Comparison of ENCODE assay signal across 35 cellular contexts in genomic region chr11:132196928-132197327, GRCh38.
DNase-seq lines count a peak whose midpoint lies in the region; ATAC-seq, FAIRE-seq and TF ChIP-seq lines count a peak whose summit lies in the region.
"Had no signal": no experiment of that assay in that cellular context is flagged by ENCODE, and none has a peak within 500 bp of the region (broad histone marks: within the 10 kb centered on the region; RNA-seq: fewer than 3 reads in every experiment).

No MANE protein-coding gene starts in this region.

- H3K36me3 ChIP-seq in HepG2 (replicated peaks in 1 of 2; ENCODE audit: control insufficient read depth in 1 of 2, insufficient read depth in 2 of 2, low read length in 2 of 2) (no peaks in the 10 kb centered on the region), right lobe of liver (no peaks in the 10 kb centered on the region), K562 (ENCODE audit: control insufficient read depth, insufficient read depth, low read length) (no peaks in the 10 kb centered on the region), neural progenitor cell (no peaks in the 10 kb centered on the region)
- H3K36me3 ChIP-seq: BE2C; BLaER1; BLaER1 treated with 17β-estradiol and CSF1 and Interleukin-3, amounts not matched to agents 10 nM and 100 nM had no signal

- no TSS peak for BruUV-seq in HepG2 (replicated peaks; lab: Mats Ljungman, UMichigan)
- no TSS peak for BruUV-seq in K562 (replicated peaks; lab: Mats Ljungman, UMichigan)

- H3K27me3 ChIP-seq in HepG2 (ENCODE audit: control insufficient read depth in 1 of 2, insufficient read depth in 2 of 2, low read length in 2 of 2) (no peaks in the 10 kb centered on the region), right lobe of liver (no peaks in the 10 kb centered on the region), K562 (ENCODE audit: control insufficient read depth in 2 of 2, insufficient read depth in 2 of 2, low read length in 2 of 2) (no peaks in the 10 kb centered on the region), neural progenitor cell (no peaks in the 10 kb centered on the region)
- H3K27me3 ChIP-seq: BE2C; BLaER1; BLaER1 treated with 17β-estradiol and CSF1 and Interleukin-3, amounts not matched to agents 10 nM and 100 nM had no signal

- H3K79me2 ChIP-seq in HepG2 (ENCODE audit: insufficient read depth, low read length) (no peaks in the 10 kb centered on the region), K562 (ENCODE audit: control insufficient read depth, insufficient read depth, low read length) (no peaks in the 10 kb centered on the region), neural progenitor cell (ENCODE audit: low read depth) (no peaks in the 10 kb centered on the region)

- no peaks in the 10 kb centered on the region for H3F3A ChIP-seq in neural progenitor cell (ENCODE audit: low read depth)

- no peak for ATAC-seq in HepG2
- ATAC-seq in right lobe of liver, result no peak
- ATAC-seq in K562, result no peak
- ATAC-seq: A549; CD8-positive, alpha-beta T cell had no signal

- FAIRE-seq in HepG2 (lab: Jason Lieb, UNC) (no peak), GM12892 (lab: Jason Lieb, UNC) (peak; percentile 9), K562 (lab: Jason Lieb, UNC) (no peak)
- FAIRE-seq: A204.1, A549, D721Med had no signal

- TF ChIP-seq CTCF in HepG2 (CRISPR knock-in tag; IDR thresholded peaks at IDR 0.05) (no peak), right lobe of liver (IDR thresholded peaks at IDR 0.05) (no peak), K562 (IDR thresholded peaks at IDR 0.05 in 2 of 3, conservative IDR thresholded peaks at IDR 0.05 in 1 of 3; ENCODE audit: insufficient read depth in 2 of 3, low read depth in 1 of 3, low read length in 3 of 3) (no peak), neural progenitor cell (IDR thresholded peaks at IDR 0.05) (no peak)

- peaks cover 4% of the 10 kb centered on the region for H3K4me1 Mint-ChIP-seq in neural progenitor cell
- H3K4me1 Mint-ChIP-seq in activated naive CD8-positive, alpha-beta T cell treated with anti-CD3 and anti-CD28 coated beads for 36 hours, result no peaks in the 10 kb centered on the region
- no peaks in the 10 kb centered on the region for H3K4me1 Mint-ChIP-seq in activated naive CD4-positive, alpha-beta T cell treated with anti-CD3 and anti-CD28 coated beads, Interleukin-2, amount 10 ng/mL, durations not matched to agents 7 days and 5 days
- H3K4me1 Mint-ChIP-seq: B cell; CD14-positive monocyte; CD4-positive, alpha-beta memory T cell; CD4-positive, CD25-positive, alpha-beta regulatory T cell; CD8-positive, alpha-beta memory T cell had no signal

- no peak for TF ChIP-seq RAD21 in HepG2 (CRISPR knock-in tag; IDR thresholded peaks at IDR 0.05)
- no peak for TF ChIP-seq RAD21 in K562 (CRISPR knock-in tag; conservative IDR thresholded peaks at IDR 0.05 in 1 of 2, IDR thresholded peaks at IDR 0.05 in 1 of 2)

- H3K4me1 ChIP-seq in HepG2 (ENCODE audit: insufficient read depth, low read length) (no peaks in the 10 kb centered on the region), right lobe of liver (no peaks in the 10 kb centered on the region), K562 (replicated peaks in 1 of 2; ENCODE audit: control insufficient read depth in 2 of 2, insufficient read depth in 2 of 2, low read length in 2 of 2) (no peaks in the 10 kb centered on the region), neural progenitor cell (no peaks in the 10 kb centered on the region)
- H3K4me1 ChIP-seq: A549; BE2C; BLaER1; BLaER1 treated with 17β-estradiol and CSF1 and Interleukin-3, amounts not matched to agents 10 nM and 100 nM; Caco-2 had no signal

- POLR2A ChIA-PET in HepG2 (lab: Yijun Ruan, JAX), result no interaction called here
- POLR2A ChIA-PET in K562 (lab: Yijun Ruan, JAX), result no interaction called here

- H3K27me3 Mint-ChIP-seq in neural progenitor cell (ENCODE audit: insufficient read depth, low read depth), result peaks cover 3% of the 10 kb centered on the region
- H3K27me3 Mint-ChIP-seq in activated naive CD8-positive, alpha-beta T cell treated with anti-CD3 and anti-CD28 coated beads for 36 hours, result no peaks in the 10 kb centered on the region
- H3K27me3 Mint-ChIP-seq in activated naive CD4-positive, alpha-beta T cell treated with anti-CD3 and anti-CD28 coated beads, Interleukin-2, amount 10 ng/mL, durations not matched to agents 7 days and 5 days, result no peaks in the 10 kb centered on the region
- H3K27me3 Mint-ChIP-seq: B cell; CD4-positive, alpha-beta memory T cell; CD4-positive, alpha-beta T cell; CD4-positive, CD25-positive, alpha-beta regulatory T cell had no signal

- H3K9me3 Mint-ChIP-seq in neural progenitor cell, result peaks cover 6% of the 10 kb centered on the region
- peaks cover 12% of the 10 kb centered on the region for H3K9me3 Mint-ChIP-seq in activated naive CD8-positive, alpha-beta T cell treated with anti-CD3 and anti-CD28 coated beads for 36 hours
- H3K9me3 Mint-ChIP-seq in activated naive CD4-positive, alpha-beta T cell treated with anti-CD3 and anti-CD28 coated beads, Interleukin-2, amount 10 ng/mL, durations not matched to agents 7 days and 5 days, result peaks cover 6% of the 10 kb centered on the region

- H3K4me2 ChIP-seq in HepG2 (ENCODE audit: low read depth, low read length) (no peak overlapping the region), K562 (ENCODE audit: insufficient read depth, low read length) (no peak overlapping the region), neural progenitor cell (no peak overlapping the region)
- H3K4me2 ChIP-seq: A549; BLaER1; BLaER1 treated with 17β-estradiol and CSF1 and Interleukin-3, amounts not matched to agents 10 nM and 100 nM had no signal

- no peaks in the 10 kb centered on the region for H4K20me1 ChIP-seq in HepG2 (ENCODE audit: insufficient read depth, low read length)
- no peaks in the 10 kb centered on the region for H4K20me1 ChIP-seq in K562 (replicated peaks; ENCODE audit: control insufficient read depth, insufficient read depth, low read length)
- H4K20me1 ChIP-seq in neural progenitor cell (ENCODE audit: low read depth), result no peaks in the 10 kb centered on the region
- H4K20me1 ChIP-seq: BLaER1; BLaER1 treated with 17β-estradiol and CSF1 and Interleukin-3, amounts not matched to agents 10 nM and 100 nM had no signal

- H2AFZ ChIP-seq in HepG2 (ENCODE audit: low read length) (no peak overlapping the region), K562 (ENCODE audit: low read depth, low read length) (no peak overlapping the region), neural progenitor cell (replicated peaks) (no peak overlapping the region)

- H3K27ac ChIP-seq in HepG2 (ENCODE audit: extremely low read length, insufficient read depth, low read length) (no peak overlapping the region), right lobe of liver (no peak overlapping the region), K562 (ENCODE audit: extremely low read depth, low read depth, low read length) (no peak overlapping the region), neural progenitor cell (no peak overlapping the region)
- H3K27ac ChIP-seq: 22Rv1; A549; BLaER1; BLaER1 treated with 17β-estradiol and CSF1 and Interleukin-3, amounts not matched to agents 10 nM and 100 nM; C4-2B had no signal

- H3K4me3 ChIP-seq in HepG2 (replicated peaks in 1 of 3; ENCODE audit: insufficient read depth in 1 of 3, low read depth in 2 of 3, low read length in 3 of 3) (no peak overlapping the region), right lobe of liver (no peak overlapping the region), K562 (no peak overlapping the region), neural progenitor cell (no peak overlapping the region)
- H3K4me3 ChIP-seq: A549; BLaER1; BLaER1 treated with 17β-estradiol and CSF1 and Interleukin-3, amounts not matched to agents 10 nM and 100 nM had no signal

- intact Hi-C loops in HepG2 (cut with micrococcal nuclease; ENCODE audit: unreplicated experiment) (no loop called here), right lobe of liver (cut with DNase I) (no loop called here), K562 (cut with micrococcal nuclease) (no loop called here)

- H3K4me3 Mint-ChIP-seq in neural progenitor cell, result no peak overlapping the region
- H3K4me3 Mint-ChIP-seq in activated naive CD8-positive, alpha-beta T cell treated with anti-CD3 and anti-CD28 coated beads for 36 hours, result no peak overlapping the region
- no peak overlapping the region for H3K4me3 Mint-ChIP-seq in activated naive CD4-positive, alpha-beta T cell treated with anti-CD3 and anti-CD28 coated beads, Interleukin-2, amount 10 ng/mL, durations not matched to agents 7 days and 5 days
- H3K4me3 Mint-ChIP-seq: B cell; CD14-positive monocyte; CD4-positive, alpha-beta memory T cell; CD4-positive, alpha-beta T cell; CD4-positive, CD25-positive, alpha-beta regulatory T cell; CD8-positive, alpha-beta memory T cell; CD8-positive, alpha-beta T cell had no signal

- H3K9me3 ChIP-seq in HepG2 (ENCODE audit: low read length), result no peaks in the 10 kb centered on the region; the same call in 1 of the 2 replicates
- no peaks in the 10 kb centered on the region for H3K9me3 ChIP-seq in right lobe of liver
- H3K9me3 ChIP-seq in K562 (replicated peaks; ENCODE audit: control insufficient read depth, insufficient read depth, low read depth, low read length), result no peaks in the 10 kb centered on the region; the same call in 1 of the 2 replicates
- H3K9me3 ChIP-seq in neural progenitor cell (ENCODE audit: low read depth), result no peaks in the 10 kb centered on the region
- H3K9me3 ChIP-seq: A549, BE2C, Caco-2 had no signal

- TF ChIP-seq POLR2A in HepG2 (IDR thresholded peaks at IDR 0.05; ENCODE audit: insufficient read depth in 1 of 2, low read depth in 2 of 2, low read length in 2 of 2), result no peak
- TF ChIP-seq POLR2A in right lobe of liver (IDR thresholded peaks at IDR 0.05), result no peak
- no peak for TF ChIP-seq POLR2A in GM12892 (IDR thresholded peaks at IDR 0.05; ENCODE audit: low read depth, low read length)
- no peak for TF ChIP-seq POLR2A in K562 (conservative IDR thresholded peaks at IDR 0.05)

- H3K27ac Mint-ChIP-seq in neural progenitor cell, result peak overlapping the region; percentile 16
- no peak overlapping the region for H3K27ac Mint-ChIP-seq in activated naive CD8-positive, alpha-beta T cell treated with anti-CD3 and anti-CD28 coated beads for 36 hours
- no peak overlapping the region for H3K27ac Mint-ChIP-seq in activated naive CD4-positive, alpha-beta T cell treated with anti-CD3 and anti-CD28 coated beads, Interleukin-2, amount 10 ng/mL, durations not matched to agents 7 days and 5 days
- H3K27ac Mint-ChIP-seq: B cell; CD14-positive monocyte; CD4-positive, alpha-beta memory T cell; CD4-positive, alpha-beta T cell; CD4-positive, CD25-positive, alpha-beta regulatory T cell; CD8-positive, alpha-beta memory T cell; CD8-positive, alpha-beta T cell had no signal

- WGBS in HepG2 (ENCODE audit: low lambda C conversion rate), result 0% methylated on average over 1 of the region's 1 CpG
- 86% methylated on average over 1 of the region's 1 CpG for WGBS in right lobe of liver (ENCODE audit: insufficient coverage, low coverage, low lambda C conversion rate, missing lambda C conversion rate)
- WGBS in K562 (ENCODE audit: insufficient coverage, low coverage, missing lambda C conversion rate), result 0% methylated on average over 1 of the region's 1 CpG

- TF ChIP-seq EP300 in HepG2 (IDR thresholded peaks at IDR 0.05; ENCODE audit: low read depth in 2 of 2, low read length in 2 of 2), result no peak
- TF ChIP-seq EP300 in HepG2 (CRISPR knock-in tag; IDR thresholded peaks at IDR 0.05; ENCODE audit: borderline replicate concordance), result no peak
- TF ChIP-seq EP300 in K562 (IDR thresholded peaks at IDR 0.05; ENCODE audit: low read length), result no peak

- H3K9me1 ChIP-seq in K562 (ENCODE audit: control insufficient read depth, insufficient read depth, low read length), result no peaks in the 10 kb centered on the region

- CTCF ChIA-PET in HepG2 (lab: Yijun Ruan, JAX; ENCODE audit: low intra/inter-chr PET ratio, low total read pairs), result no interaction called here
- CTCF ChIA-PET in K562 (lab: Yijun Ruan, JAX; ENCODE audit: low intra/inter-chr PET ratio), result no interaction called here
- CTCF ChIA-PET in activated naive CD4-positive, alpha-beta T cell treated with anti-CD3 and anti-CD28 coated beads, Interleukin-2, amount 10 ng/mL, durations not matched to agents 7 days and 5 days (lab: Charles Lee), result no interaction called here

- in situ Hi-C loops in HepG2 (cut with HindIII; ENCODE audit: extremely low pct_ligation_motif_present, low pct_unique_long_range_greater_than_20kb), result no loop called here
- in situ Hi-C loops in K562 (cut with MboI), result no loop called here

- no peak for DNase-seq in HepG2 (ENCODE audit: low spot score)
- DNase-seq in right lobe of liver, result no peak
- no peak for DNase-seq in GM12892 (ENCODE audit: insufficient read length)
- DNase-seq in K562 (ENCODE audit: extremely low read depth in 1 of 4, low spot score in 3 of 4), result no peak
- DNase-seq in neural progenitor cell (ENCODE audit: low spot score), result no peak
- DNase-seq in DMS 273 treated with DMSO at 0.1 percent for 48 hours (lab: John Stamatoyannopoulos, UW), result no peak
- DNase-seq in activated naive CD8-positive, alpha-beta T cell treated with anti-CD3 and anti-CD28 coated beads for 36 hours, result no peak
- no peak for DNase-seq in activated naive CD4-positive, alpha-beta T cell treated with anti-CD3 and anti-CD28 coated beads, Interleukin-2, amount 10 ng/mL, durations not matched to agents 7 days and 5 days
- DNase-seq: 8988T; ACHN; AML-193; BE2C; C1 segment of cervical spinal cord; Caco-2; Calu3; CD4-positive, alpha-beta memory T cell; CD4-positive, alpha-beta T cell; CD4-positive, CD25-positive, alpha-beta regulatory T cell; CD8-positive, alpha-beta memory T cell; CD8-positive, alpha-beta T cell; COR-L47; DMS53; DMS79; DMS79 treated with DMSO at 0.1 percent for 48 hours; DND-41; EL had no signal

- no peaks in the 10 kb centered on the region for H3K36me3 Mint-ChIP-seq in neural progenitor cell
- no peaks in the 10 kb centered on the region for H3K36me3 Mint-ChIP-seq in activated naive CD8-positive, alpha-beta T cell treated with anti-CD3 and anti-CD28 coated beads for 36 hours
- H3K36me3 Mint-ChIP-seq in activated naive CD4-positive, alpha-beta T cell treated with anti-CD3 and anti-CD28 coated beads, Interleukin-2, amount 10 ng/mL, durations not matched to agents 7 days and 5 days, result no peaks in the 10 kb centered on the region
- H3K36me3 Mint-ChIP-seq: CD14-positive monocyte; CD4-positive, alpha-beta memory T cell; CD4-positive, CD25-positive, alpha-beta regulatory T cell; CD8-positive, alpha-beta memory T cell; CD8-positive, alpha-beta T cell had no signal

- H3K9ac ChIP-seq in HepG2 (ENCODE audit: insufficient read depth, low read depth, low read length) (no peak overlapping the region), K562 (ENCODE audit: insufficient read depth in 1 of 2, low read depth in 2 of 2, low read length in 2 of 2) (no peak overlapping the region), neural progenitor cell (no peak overlapping the region)
- H3K9ac ChIP-seq: BLaER1; BLaER1 treated with 17β-estradiol and CSF1 and Interleukin-3, amounts not matched to agents 10 nM and 100 nM had no signal

Comparison
In these comparisons a context has a peak if more than half of its experiments do, and no peak if none do; other contexts are left out.
1. Of the 241 proteins assayed by ChIP-seq in both HepG2 and K562: peak only in HepG2: MAFF and MAFK; only in K562: none; in both: none; in neither: 239.